In the genomic region with DNA sequence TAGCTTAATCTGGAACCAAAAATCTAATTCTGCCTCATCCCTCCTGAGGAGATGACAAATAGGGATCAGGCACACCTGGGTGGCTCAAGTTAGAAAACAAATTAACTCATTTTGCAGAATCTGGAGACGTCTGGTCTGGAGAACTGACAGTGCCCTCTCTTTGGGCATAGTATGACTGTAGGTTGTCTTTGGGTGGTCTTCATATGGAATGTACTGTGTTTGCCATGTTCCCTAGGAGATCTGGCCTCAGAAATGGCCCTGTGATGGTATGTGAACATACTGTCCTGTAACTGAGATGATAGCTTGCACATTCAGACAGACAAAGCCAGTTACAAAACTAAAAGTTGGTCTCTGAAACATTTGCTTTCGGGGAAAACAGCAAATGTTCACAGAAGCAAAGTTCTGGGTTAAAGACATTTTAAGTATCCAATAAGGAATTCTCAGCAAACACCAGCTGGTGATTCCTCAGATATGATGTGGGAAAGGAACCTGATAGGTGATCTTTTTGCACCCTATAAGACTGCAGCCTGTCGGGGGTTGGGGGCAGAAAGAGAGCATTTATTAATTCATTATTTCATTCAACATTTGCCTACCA, we compare ENCODE assay signal across 15 cellular contexts. TPM values are rescaled to one million over a fixed set of nuclear protein-coding genes. Genes with fewer than 3 reads are reported as not detected.
DNase-seq lines count a peak whose midpoint lies in the region; ATAC-seq and TF ChIP-seq lines count a peak whose summit lies in the region.
"Had no signal": no experiment of that assay in that cellular context is flagged by ENCODE, and none has a peak within 500 bp of the region (broad histone marks: within the 10 kb centered on the region; RNA-seq: fewer than 3 reads in every experiment).

No MANE protein-coding gene starts in this region.

- H3K9me3 Mint-ChIP-seq in HFFc6, result no peaks in the 10 kb centered on the region
- H3K9me3 Mint-ChIP-seq in MCF 10A (ENCODE audit: unreplicated experiment), result no peaks in the 10 kb centered on the region
- H3K9me3 Mint-ChIP-seq in mesothelial cell of epicardium, result no peaks in the 10 kb centered on the region
- H3K9me3 Mint-ChIP-seq: GM23338 had no signal

- H3K27me3 Mint-ChIP-seq in HFFc6 (ENCODE audit: insufficient read depth), result peaks cover 27% of the 10 kb centered on the region
- H3K27me3 Mint-ChIP-seq in MCF 10A (ENCODE audit: insufficient read depth, unreplicated experiment), result no peaks in the 10 kb centered on the region
- peaks cover 3% of the 10 kb centered on the region for H3K27me3 Mint-ChIP-seq in mesothelial cell of epicardium (ENCODE audit: low read depth)

- no peak for TF ChIP-seq CTCF in AG04450 (IDR thresholded peaks at IDR 0.05; ENCODE audit: low read depth, low read length)
- no peak for TF ChIP-seq CTCF in HFFc6 (IDR thresholded peaks at IDR 0.05)
- TF ChIP-seq CTCF in MCF 10A (IDR thresholded peaks at IDR 0.05; ENCODE audit: unreplicated experiment), result no peak
- TF ChIP-seq CTCF in neutrophil (IDR thresholded peaks at IDR 0.05), result no peak
- no peak for TF ChIP-seq CTCF in mesothelial cell of epicardium (IDR thresholded peaks at IDR 0.05; ENCODE audit: unreplicated experiment)

- DNase-seq in AG04450 (ENCODE audit: low read depth, low spot score), result no peak
- DNase-seq in HFFc6, result no peak
- no peak for DNase-seq in MCF 10A (ENCODE audit: unreplicated experiment)
- DNase-seq in NCI-H1092 treated with DMSO at 0.1 percent for 48 hours (lab: John Stamatoyannopoulos, UW), result no peak
- no peak for DNase-seq in mesothelial cell of epicardium (ENCODE audit: low spot score in 2 of 2, unreplicated experiment in 2 of 2)
- DNase-seq in NCI-H446 (lab: John Stamatoyannopoulos, UW), result no peak
- DNase-seq: activated CD8-positive, alpha-beta memory T cell treated with anti-CD3 and anti-CD28 coated beads, Interleukin-2, amount 50 U/mL, for 4 hours; foreskin fibroblast; left colon; NCI-H146; NK-92 treated with Interleukin-12 subunit alpha and Interleukin-12 subunit beta, amount 100 ng/mL, for 24 hours; stimulated activated CD4-positive, alpha-beta T cell treated with anti-CD3 and anti-CD28 coated beads, Interleukin-2, amount 100 ng/mL, for 48 hours had no signal

- H3K27ac Mint-ChIP-seq in HFFc6, result peak overlapping the region; percentile 99
- peak overlapping the region; percentile 94 for H3K27ac Mint-ChIP-seq in MCF 10A (ENCODE audit: low read depth, unreplicated experiment)
- no peak overlapping the region for H3K27ac Mint-ChIP-seq in mesothelial cell of epicardium
- H3K27ac Mint-ChIP-seq: GM23338 had no signal

- H3K27me3 ChIP-seq in AG04450 (ENCODE audit: control insufficient read depth, insufficient read depth, low read length) (no peaks in the 10 kb centered on the region), neutrophil (no peaks in the 10 kb centered on the region)

- H3K27ac ChIP-seq in AG04450 (ENCODE audit: low read depth, low read length) (peak overlapping the region; percentile 32), neutrophil (peak overlapping the region; percentile 87)

- intact Hi-C loops in MCF 10A (cut with micrococcal nuclease), result no loop called here

- ATAC-seq in GM21423 (IDR thresholded peaks at IDR 0.05; ENCODE audit: unreplicated experiment), result no peak
- ATAC-seq: GM23338, left colon had no signal

- H3K36me3 Mint-ChIP-seq in HFFc6 (ENCODE audit: low read depth), result peaks cover 66% of the 10 kb centered on the region
- peaks cover 20% of the 10 kb centered on the region for H3K36me3 Mint-ChIP-seq in MCF 10A (ENCODE audit: insufficient read depth, unreplicated experiment)
- no peaks in the 10 kb centered on the region for H3K36me3 Mint-ChIP-seq in mesothelial cell of epicardium

- CTCF ChIA-PET in AG04450 (lab: Charles Lee), result interaction anchor here (0.6 kb wide), 3 partner anchors 10 to 172 kb away, joined by 3 to 9 read pairs (median 3); no protein-coding TSS in a partner anchor
- CTCF ChIA-PET in MCF 10A (lab: Yijun Ruan, JAX), result interaction anchor here (0.7 to 1.8 kb wide), 2 partner anchors 10 to 135 kb away, joined by 3 to 5 read pairs; no protein-coding TSS in a partner anchor

- H3K4me1 Mint-ChIP-seq in HFFc6 (ENCODE audit: low read depth), result peaks cover 100% of the 10 kb centered on the region
- H3K4me1 Mint-ChIP-seq in MCF 10A (ENCODE audit: insufficient read depth, unreplicated experiment), result peaks cover 34% of the 10 kb centered on the region
- H3K4me1 Mint-ChIP-seq in mesothelial cell of epicardium, result no peaks in the 10 kb centered on the region

- H3K4me3 Mint-ChIP-seq in HFFc6, result peak overlapping the region; percentile 71
- H3K4me3 Mint-ChIP-seq in MCF 10A (ENCODE audit: unreplicated experiment), result no peak overlapping the region
- H3K4me3 Mint-ChIP-seq in mesothelial cell of epicardium, result no peak overlapping the region
- H3K4me3 Mint-ChIP-seq: GM23338 had no signal

- POLR2A ChIA-PET in AG04450 (lab: Yijun Ruan, JAX) (interaction anchor here (0.9 to 2.3 kb wide), 2 partner anchors 22 kb away, joined by 3 to 9 read pairs; no protein-coding TSS in a partner anchor), MCF 10A (lab: Yijun Ruan, JAX) (interaction anchor here (0.5 to 15.7 kb wide), 7 partner anchors 10 to 191 kb away, joined by 3 to 233 read pairs (median 4); a partner anchor contains a TSS)

- H3K9me3 ChIP-seq in AG04450 (ENCODE audit: control insufficient read depth, insufficient read depth, low read length) (no peaks in the 10 kb centered on the region), neutrophil (no peaks in the 10 kb centered on the region)

- no peaks in the 10 kb centered on the region for H3K36me3 ChIP-seq in neutrophil

- BruUV-seq in MCF 10A (replicated peaks; lab: Mats Ljungman, UMichigan), result no TSS peak

- H3K4me3 ChIP-seq in AG04450 (ENCODE audit: low read depth, low read length) (no peak overlapping the region), neutrophil (ENCODE audit: low read depth in 1 of 2, low read length in 1 of 2) (no peak overlapping the region)
- H3K4me3 ChIP-seq: GM23338 had no signal

- H3K4me1 ChIP-seq in neutrophil (ENCODE audit: control insufficient read depth in 1 of 2, insufficient read depth in 1 of 2, low read depth in 1 of 2, low read length in 1 of 2), result peaks cover 87 to 98% of the 10 kb centered on the region in 2 experiments

RNA-seq across cellular contexts. Expression of a gene that starts 29.7 kb away (rescaled TPM):
- polyA plus RNA-seq in AG04450 (2011; rRNA removed), result 1,799 and 1,817 TPM in 2 replicates
- 2,797 and 2,845 TPM in 2 replicates for polyA minus RNA-seq in AG04450 (2011; rRNA and poly(A)+ RNA removed)
- total RNA-seq in HFFc6 (2021; fragmentation: NEBNext Ultra II Directional; extraction: Animal tissue kit (Norgen Biotek cat#: 25700)), result 1,000 to 10,000 TPM; 1,912 to 2,221 (median 2,175) TPM
- 323 and 446 TPM in 2 replicates for total RNA-seq in MCF 10A (2022)
- total RNA-seq in mesothelial cell of epicardium, result 1.7 to 2.9 TPM (median 1.9 TPM) in 3 replicates

Comparison
In these comparisons a context has a peak if more than half of its experiments do, and no peak if none do; other contexts are left out.
1. RNA of a gene that starts 29.7 kb away (total RNA-seq): 1,912 to 2,221 TPM in HFFc6 and 323 to 446 TPM in MCF 10A; 1.7 to 2.9 TPM in mesothelial cell of epicardium; every median in the first group is over 10 times any median in the second.